In the genomic region with DNA sequence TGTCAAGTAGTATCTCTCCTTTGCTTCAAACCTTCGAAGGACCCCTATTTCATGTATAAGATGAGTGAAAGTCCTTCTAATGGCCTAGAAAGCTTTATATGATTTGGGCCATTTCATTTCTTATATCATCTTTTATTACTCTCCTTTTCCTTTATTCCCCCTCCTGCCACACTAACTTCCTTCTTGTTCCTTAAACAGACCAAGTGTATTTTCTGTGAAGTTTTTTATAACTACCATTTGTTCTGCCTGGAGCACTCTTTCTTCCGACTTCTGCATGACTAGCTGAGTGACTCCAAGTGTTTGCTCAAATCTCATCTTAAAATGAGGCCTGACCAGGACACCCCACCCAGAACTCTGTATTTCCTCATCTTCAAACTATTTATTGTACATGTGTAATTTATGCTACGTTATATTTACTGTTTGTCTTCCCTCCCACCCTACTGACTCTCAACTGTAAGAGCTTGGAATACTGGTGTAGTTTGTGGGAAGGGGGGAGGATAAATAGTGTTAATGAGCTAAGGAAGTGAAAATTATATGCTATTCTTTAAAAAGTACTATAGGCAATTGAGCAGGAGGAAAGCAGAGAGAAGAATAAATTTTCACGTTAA, we compare ENCODE assay signal across 1 cellular context.
TF ChIP-seq lines count a peak whose summit lies in the region.

No MANE protein-coding gene starts in this region.

TF ChIP-seq in K562, 482 proteins besides CTCF, POLR2A, EP300 and RAD21:
- TF ChIP-seq ZNF239 (CRISPR knock-in tag; IDR thresholded peaks at IDR 0.05), result no peak
- TF ChIP-seq BRD4 (IDR thresholded peaks at IDR 0.05), result no peak
- TF ChIP-seq ZBTB26 (CRISPR knock-in tag; IDR thresholded peaks at IDR 0.05), result 0 out of 2 replicates have a peak, but pooled peaks have one; percentile 39
- TF ChIP-seq, protein P1, sequence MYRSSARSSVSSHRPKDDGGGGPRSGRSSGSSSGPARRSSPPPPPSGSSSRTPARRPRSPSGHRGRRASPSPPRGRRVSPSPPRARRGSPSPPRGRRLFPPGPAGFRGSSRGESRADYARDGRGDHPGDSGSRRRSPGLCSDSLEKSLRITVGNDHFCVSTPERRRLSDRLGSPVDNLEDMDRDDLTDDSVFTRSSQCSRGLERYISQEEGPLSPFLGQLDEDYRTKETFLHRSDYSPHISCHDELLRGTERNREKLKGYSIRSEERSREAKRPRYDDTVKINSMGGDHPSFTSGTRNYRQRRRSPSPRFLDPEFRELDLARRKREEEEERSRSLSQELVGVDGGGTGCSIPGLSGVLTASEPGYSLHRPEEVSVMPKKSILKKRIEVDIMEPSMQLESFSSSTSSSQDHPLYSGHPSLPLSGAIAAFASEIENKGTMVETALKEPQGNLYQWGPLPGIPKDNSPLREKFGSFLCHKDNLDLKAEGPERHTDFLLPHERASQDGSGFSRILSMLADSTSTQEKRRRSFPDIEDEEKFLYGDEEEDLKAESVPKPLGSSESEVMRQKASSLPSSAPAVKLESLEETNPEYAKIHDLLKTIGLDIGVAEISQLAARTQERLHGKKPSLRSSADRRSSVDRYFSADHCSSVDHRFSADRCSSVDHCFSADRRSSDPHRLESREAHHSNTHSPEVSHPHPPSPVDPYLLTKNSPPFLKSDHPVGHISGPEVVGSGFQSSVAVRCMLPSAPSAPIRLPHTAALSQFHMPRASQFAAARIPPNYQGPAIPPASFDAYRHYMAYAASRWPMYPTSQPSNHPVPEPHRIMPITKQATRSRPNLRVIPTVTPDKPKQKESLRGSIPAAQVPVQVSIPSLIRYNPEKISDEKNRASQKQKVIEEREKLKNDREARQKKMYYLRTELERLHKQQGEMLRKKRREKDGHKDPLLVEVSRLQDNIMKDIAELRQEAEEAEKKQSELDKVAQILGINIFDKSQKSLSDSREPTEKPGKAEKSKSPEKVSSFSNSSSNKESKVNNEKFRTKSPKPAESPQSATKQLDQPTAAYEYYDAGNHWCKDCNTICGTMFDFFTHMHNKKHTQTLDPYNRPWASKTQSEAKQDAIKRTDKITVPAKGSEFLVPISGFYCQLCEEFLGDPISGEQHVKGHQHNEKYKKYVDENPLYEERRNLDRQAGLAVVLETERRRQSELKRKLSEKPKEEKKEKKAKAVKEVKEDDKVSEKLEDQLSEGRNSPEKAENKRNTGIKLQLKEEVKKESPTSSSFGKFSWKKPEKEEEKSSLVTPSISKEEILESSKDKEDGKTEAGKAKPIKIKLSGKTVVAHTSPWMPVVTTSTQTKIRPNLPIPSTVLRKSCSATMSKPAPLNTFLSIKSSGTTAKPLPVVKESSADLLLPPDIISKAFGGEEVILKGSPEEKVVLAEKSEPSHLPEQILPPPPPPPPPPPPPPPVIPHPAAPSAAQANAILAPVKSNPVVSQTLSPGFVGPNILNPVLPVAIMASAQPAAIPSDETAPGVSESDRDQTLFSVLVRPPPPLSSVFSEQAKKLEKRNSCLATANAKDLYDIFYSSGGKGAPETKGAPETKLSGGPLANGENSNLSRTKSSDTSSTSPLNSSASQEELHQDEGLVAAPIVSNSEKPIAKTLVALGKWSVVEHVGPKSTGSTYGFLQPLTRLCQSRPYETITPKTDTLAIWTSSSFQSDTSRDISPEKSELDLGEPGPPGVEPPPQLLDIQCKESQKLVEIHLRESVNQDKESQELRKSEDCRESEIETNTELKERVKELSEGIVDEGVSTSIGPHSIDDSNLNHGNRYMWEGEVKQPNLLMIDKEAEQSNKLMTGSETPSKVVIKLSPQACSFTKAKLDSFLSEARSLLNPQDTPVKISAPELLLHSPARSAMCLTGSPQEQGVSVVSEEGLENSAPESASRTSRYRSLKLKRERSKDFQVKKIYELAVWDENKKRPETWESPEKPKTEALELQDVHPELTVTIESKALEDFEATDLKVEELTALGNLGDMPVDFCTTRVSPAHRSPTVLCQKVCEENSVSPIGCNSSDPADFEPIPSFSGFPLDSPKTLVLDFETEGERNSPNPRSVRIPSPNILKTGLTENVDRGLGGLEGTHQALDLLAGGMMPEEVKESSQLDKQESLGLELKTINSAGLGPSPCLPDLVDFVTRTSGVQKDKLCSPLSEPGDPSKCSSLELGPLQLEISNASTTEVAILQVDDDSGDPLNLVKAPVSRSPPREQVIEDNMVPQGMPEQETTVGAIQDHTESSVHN (IDR thresholded peaks at IDR 0.05; ENCODE audit: borderline replicate concordance in 1 of 2, low read depth in 1 of 2), result no peak
- no peak for TF ChIP-seq JUN (IDR thresholded peaks at IDR 0.05; ENCODE audit: borderline replicate concordance, low read depth, low read length)
- no peak for TF ChIP-seq JUN (CRISPR knock-in tag; IDR thresholded peaks at IDR 0.05; ENCODE audit: borderline replicate concordance)
- TF ChIP-seq, protein P2, sequence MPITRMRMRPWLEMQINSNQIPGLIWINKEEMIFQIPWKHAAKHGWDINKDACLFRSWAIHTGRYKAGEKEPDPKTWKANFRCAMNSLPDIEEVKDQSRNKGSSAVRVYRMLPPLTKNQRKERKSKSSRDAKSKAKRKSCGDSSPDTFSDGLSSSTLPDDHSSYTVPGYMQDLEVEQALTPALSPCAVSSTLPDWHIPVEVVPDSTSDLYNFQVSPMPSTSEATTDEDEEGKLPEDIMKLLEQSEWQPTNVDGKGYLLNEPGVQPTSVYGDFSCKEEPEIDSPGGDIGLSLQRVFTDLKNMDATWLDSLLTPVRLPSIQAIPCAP (CRISPR knock-in tag; IDR thresholded peaks at IDR 0.05; ENCODE audit: borderline replicate concordance), result no peak
- no peak for TF ChIP-seq U2AF1 (optimal IDR thresholded peaks at IDR 0.05; ENCODE audit: low read depth, low read length)
TF ChIP-seq in K562: peak in this region for 1.
